Comparison of ENCODE assay signal across 8 cellular contexts in the genomic region with DNA sequence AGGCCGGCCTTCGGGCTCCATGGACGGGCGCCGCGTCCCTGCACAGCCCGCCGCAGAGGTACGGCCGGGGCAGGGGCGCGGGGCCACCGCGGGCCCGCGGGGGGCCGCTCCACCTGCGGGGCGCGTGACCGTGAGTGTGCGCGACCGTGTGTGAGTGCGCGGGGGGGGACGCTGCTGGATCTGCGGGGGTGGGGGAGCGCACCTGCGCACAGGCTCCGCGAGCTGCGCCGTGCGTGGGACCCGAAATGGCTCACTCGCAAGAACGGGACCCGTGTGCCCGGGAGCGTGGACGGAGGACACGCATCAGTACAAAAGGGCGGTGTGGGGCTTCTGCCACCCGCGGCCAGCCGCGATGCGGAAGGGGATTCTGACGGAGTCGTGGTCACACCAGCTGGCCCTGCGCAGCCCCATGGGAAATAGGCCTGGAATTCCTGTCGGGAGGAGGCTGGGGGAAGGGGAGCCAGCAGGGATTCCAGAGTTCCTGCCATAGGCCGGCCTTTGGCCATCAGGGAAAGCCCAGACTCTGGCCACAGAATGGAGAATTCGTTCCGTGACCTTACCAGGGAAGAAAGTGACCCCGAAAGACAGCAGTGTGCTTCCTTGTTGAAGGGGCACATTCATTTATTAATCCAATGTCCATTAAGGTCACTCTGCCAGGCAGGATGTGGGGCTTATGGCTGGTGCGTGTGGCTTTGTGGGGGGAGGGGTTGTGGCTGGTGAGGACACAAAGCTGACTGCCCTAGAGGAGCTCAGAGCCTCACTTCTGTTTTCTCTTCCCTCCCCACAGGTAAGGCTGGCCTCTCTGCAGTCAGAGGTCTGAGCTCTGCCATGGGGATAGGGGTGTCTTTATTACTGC. TPM values are rescaled to one million over a fixed set of nuclear protein-coding genes. Genes with fewer than 3 reads are reported as not detected.
DNase-seq lines count a peak whose midpoint lies in the region; ATAC-seq and TF ChIP-seq lines count a peak whose summit lies in the region.

No MANE protein-coding gene starts in this region.

- no peaks in the 10 kb centered on the region for H3K9me3 ChIP-seq in SJCRH30 (replicated peaks)
- H3K9me3 ChIP-seq in heart right ventricle = no peaks in the 10 kb centered on the region

- peak; percentile 5 for ATAC-seq in GM19397 (IDR thresholded peaks at IDR 0.05; ENCODE audit: unreplicated experiment)
- peak; percentile 35 for ATAC-seq in HG03521 (IDR thresholded peaks at IDR 0.05; ENCODE audit: unreplicated experiment)
- ATAC-seq in heart right ventricle = peak; percentile 65 to 87 (median 81)

- H3K27ac ChIP-seq in SJCRH30 = peak overlapping the region; percentile 100
- peak overlapping the region; percentile 90 to 100 (median 98) for H3K27ac ChIP-seq in heart right ventricle
- H3K27ac ChIP-seq in rectal smooth muscle tissue (ENCODE audit: low read depth, low read length) = peak overlapping the region; percentile 91

- peaks cover 9% of the 10 kb centered on the region for H3K4me1 ChIP-seq in SJCRH30
- peaks cover 16 to 57% (median 36%) of the 10 kb centered on the region in 9 donors for H3K4me1 ChIP-seq in heart right ventricle
- peaks cover 16% of the 10 kb centered on the region for H3K4me1 ChIP-seq in rectal smooth muscle tissue (ENCODE audit: control insufficient read depth, insufficient read depth, low read length)

- 0 to 1% methylated on average over 58 of the region's 58 CpGs for WGBS in heart right ventricle, 2 donors

- intact Hi-C loops in heart right ventricle (cut with DNase I) = loop anchor here in 6 of 10 donors (1.0 to 10.0 kb wide), 3 partner anchors 36 to 386 kb away; a partner anchor contains a TSS

- H3K4me3 ChIP-seq in SJCRH30 (peak overlapping the region; percentile 89), heart right ventricle (peak overlapping the region; percentile 74 to 99 (median 97)), rectal smooth muscle tissue (ENCODE audit: low read length) (peak overlapping the region; percentile 91)

- no peak for TF ChIP-seq CTCF in heart right ventricle (IDR thresholded peaks at IDR 0.05)

- no peaks in the 10 kb centered on the region for H3K27me3 ChIP-seq in SJCRH30
- no peaks in the 10 kb centered on the region for H3K27me3 ChIP-seq in heart right ventricle
- no peaks in the 10 kb centered on the region for H3K27me3 ChIP-seq in rectal smooth muscle tissue (ENCODE audit: control insufficient read depth, insufficient read depth, low read length)

- peaks cover 32% of the 10 kb centered on the region for H3K36me3 ChIP-seq in SJCRH30
- H3K36me3 ChIP-seq in heart right ventricle = peaks cover 0 to 45% (median 28%) of the 10 kb centered on the region in 9 donors
- peaks cover 10% of the 10 kb centered on the region for H3K36me3 ChIP-seq in rectal smooth muscle tissue (ENCODE audit: control insufficient read depth, insufficient read depth, low read length)

- peak; percentile 75 for DNase-seq in COLO829 (ENCODE audit: low spot score)
- DNase-seq in SJCRH30 = peak; percentile 93 to 95
- peak; percentile 68 for DNase-seq in amniotic epithelial cell (ENCODE audit: low read depth)
- DNase-seq in heart right ventricle = peak; percentile 81 to 85
- no peak for DNase-seq in mesenteric fat pad (ENCODE audit: low spot score)

- peak overlapping the region; percentile 43 for H3K9ac ChIP-seq in rectal smooth muscle tissue (ENCODE audit: low read length)

RNA-seq across cellular contexts. Expression of a gene that starts 0.5 kb away (rescaled TPM):
- total RNA-seq in SJCRH30 (2014; rRNA removed; shearing (Covaris generic)) = 174 and 183 TPM in 2 replicates
- 100 to 1,000 TPM in 8 of 10 donors, 10 to 100 TPM in 2; 88.7 to 132 (median 114) TPM for total RNA-seq in heart right ventricle
- 10 to 100 TPM; 51.0 to 53.0 TPM for polyA plus RNA-seq in heart right ventricle
- total RNA-seq in mesenteric fat pad = 82.1 TPM

RNA-seq across cellular contexts. Expression of a gene that starts 10.0 kb away (rescaled TPM):
- 8.1 and 9.5 TPM in 2 replicates for total RNA-seq in SJCRH30 (2014; rRNA removed; shearing (Covaris generic))
- total RNA-seq in heart right ventricle (1 to 10 TPM; 1.9 to 4.7 (median 2.9) TPM), mesenteric fat pad (1.6 TPM)
- 1 to 10 TPM; 2.4 to 4.3 TPM for polyA plus RNA-seq in heart right ventricle

RNA-seq across cellular contexts. Expression of a gene that starts 27.7 kb away (rescaled TPM):
- total RNA-seq in SJCRH30 (2014; rRNA removed; shearing (Covaris generic)) = 68.1 and 89.7 TPM in 2 replicates
- 10 to 100 TPM in 7 of 10 donors, 1 to 10 TPM in 3; 6.7 to 25.8 (median 16.2) TPM for total RNA-seq in heart right ventricle
- polyA plus RNA-seq in heart right ventricle = 10 to 100 TPM; 25.6 to 33.0 TPM
- 210 TPM for total RNA-seq in mesenteric fat pad

RNA-seq across cellular contexts. Expression of a gene that starts 45.8 kb away (rescaled TPM):
- 1.7 and 4.6 TPM in 2 replicates for total RNA-seq in SJCRH30 (2014; rRNA removed; shearing (Covaris generic))
- 1 to 10 TPM; 2.6 to 7.0 (median 3.5) TPM for total RNA-seq in heart right ventricle
- polyA plus RNA-seq in heart right ventricle = 1 to 10 TPM; 2.7 to 3.5 TPM
- total RNA-seq in mesenteric fat pad = 2.6 TPM

RNA-seq across cellular contexts. Expression of a gene that starts 46.0 kb away (rescaled TPM):
- total RNA-seq in SJCRH30 (2014; rRNA removed; shearing (Covaris generic)) = not detected in 2 replicates
- total RNA-seq in heart right ventricle (1 to 10 TPM; 3.0 to 5.0 (median 3.9) TPM), mesenteric fat pad (3.9 TPM)
- 1 to 10 TPM; 1.2 to 6.4 TPM for polyA plus RNA-seq in heart right ventricle

Comparison
In these comparisons a context has a peak if more than half of its experiments do, and no peak if none do; other contexts are left out.
1. ATAC-seq: peak in every context shown above with its lines; median percentile 81 in heart right ventricle; 35 in HG03521; 5 in GM19397.